ENCODE assay signal across 17 cellular contexts in the genomic region with DNA sequence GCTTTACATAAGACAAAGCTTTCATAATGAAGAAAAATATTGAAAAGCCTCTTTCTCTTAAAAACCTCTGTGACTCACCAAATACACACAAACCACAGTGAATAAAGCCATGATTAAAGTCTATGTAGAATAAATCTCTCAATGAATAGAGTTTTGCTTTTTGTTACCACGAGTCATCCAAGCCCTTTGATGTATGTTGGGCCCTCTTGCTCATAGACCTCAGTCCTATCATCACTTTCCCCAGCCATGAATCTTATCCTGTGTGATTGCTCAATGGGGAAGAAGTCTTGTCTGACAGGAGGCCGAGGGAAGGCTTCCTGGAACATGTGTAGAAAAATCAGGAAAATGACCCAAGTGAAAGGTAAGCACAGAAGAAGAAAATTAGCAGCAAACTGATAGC.
DNase-seq lines count a peak whose midpoint lies in the region; ATAC-seq and TF ChIP-seq lines count a peak whose summit lies in the region.
"Had no signal": no experiment of that assay in that cellular context is flagged by ENCODE, and none has a peak within 500 bp of the region (broad histone marks: within the 10 kb centered on the region; RNA-seq: fewer than 3 reads in every experiment).

No MANE protein-coding gene starts in this region.

- POLR2A ChIA-PET in HEK293 (lab: Yijun Ruan, JAX) = no interaction called here

- peaks cover 32% of the 10 kb centered on the region for H3K4me1 Mint-ChIP-seq in osteocyte (ENCODE audit: unreplicated experiment)
- H3K4me1 Mint-ChIP-seq: naive B cell had no signal

- peaks cover 12% of the 10 kb centered on the region for H3K9me3 Mint-ChIP-seq in osteocyte (ENCODE audit: unreplicated experiment)

- TF ChIP-seq CTCF in HEK293 (tag by site-specific recombination; IDR thresholded peaks at IDR 0.05) = no peak
- no peak for TF ChIP-seq CTCF in left lung (IDR thresholded peaks at IDR 0.05)
- no peak for TF ChIP-seq CTCF in osteocyte (IDR thresholded peaks at IDR 0.05)

- peaks cover 4% of the 10 kb centered on the region for H3K36me3 Mint-ChIP-seq in osteocyte (ENCODE audit: unreplicated experiment)
- H3K36me3 Mint-ChIP-seq: CD8-positive, alpha-beta memory T cell; naive B cell had no signal

- ATAC-seq in left lung (peak; percentile 48), HG02840 (IDR thresholded peaks at IDR 0.05; ENCODE audit: low FRiP score, unreplicated experiment) (no peak)
- ATAC-seq: heart right ventricle, K562, left lobe of liver had no signal

- H3K27me3 ChIP-seq in left lung = peaks cover 0 to 4% of the 10 kb centered on the region in 2 donors
- H3K27me3 ChIP-seq: heart right ventricle had no signal

- no peaks in the 10 kb centered on the region; the same call in 1 of the 2 replicates for H3K9me3 ChIP-seq in HEK293 (ENCODE audit: control insufficient read depth, insufficient read depth, low read depth, low read length)
- peaks cover 0 to 11% of the 10 kb centered on the region in 2 donors for H3K9me3 ChIP-seq in left lung

- peak; percentile 65 for DNase-seq in EH (ENCODE audit: low read depth)
- peak; percentile 78 for DNase-seq in amniotic epithelial cell (ENCODE audit: low read depth)
- no peak for DNase-seq in left lung
- DNase-seq in effector CD4-positive, alpha-beta T cell = no peak
- DNase-seq in osteocyte (ENCODE audit: extremely low spot score, unreplicated experiment) = no peak
- DNase-seq: CD8-positive, alpha-beta memory T cell; heart right ventricle; naive B cell; NCI-H1436; NCI-H446 treated with DMSO at 0.1 percent for 48 hours; retina; stimulated activated CD4-positive, alpha-beta T cell treated with anti-CD3 and anti-CD28 coated beads, Interleukin-2, amount 100 ng/mL, for 24 hours had no signal

- H3K27ac ChIP-seq in HEK293 (ENCODE audit: extremely low read depth, low read depth, low read length) (no peak overlapping the region), left lung (no peak overlapping the region)

- intact Hi-C loops in left lung (cut with DNase I) = loop anchor here in 1 of 2 donors (10.0 kb wide), 1 partner anchor 188 kb away; no protein-coding TSS in a partner anchor

- CTCF ChIA-PET in HEK293 (lab: Yijun Ruan, JAX) = interaction anchor here (0.7 to 1.3 kb wide), 4 partner anchors 61 to 153 kb away, joined by 3 read pairs; no protein-coding TSS in a partner anchor

- H3K27ac Mint-ChIP-seq in osteocyte (ENCODE audit: unreplicated experiment) = no peak overlapping the region
- H3K27ac Mint-ChIP-seq: CD8-positive, alpha-beta memory T cell; naive B cell; T-helper 1 cell treated with Interleukin-12 subunit alpha and Interleukin-12 subunit beta and Interleukin-4 antibody, amounts not matched to agents 30 μg/mL and 1 μg/mL, for 36 hours had no signal

- no peaks in the 10 kb centered on the region for H3K27me3 Mint-ChIP-seq in osteocyte (ENCODE audit: unreplicated experiment)

- H3K4me3 ChIP-seq in HEK293 (ENCODE audit: low read depth, low read length) (no peak overlapping the region), left lung (no peak overlapping the region)
- H3K4me3 ChIP-seq: heart right ventricle, K562 had no signal

- H3K36me3 ChIP-seq in HEK293 (ENCODE audit: control insufficient read depth in 2 of 2, insufficient read depth in 1 of 2, low read length in 2 of 2) (no peaks in the 10 kb centered on the region), left lung (no peaks in the 10 kb centered on the region)
- H3K36me3 ChIP-seq: heart right ventricle had no signal

- H3K4me3 Mint-ChIP-seq in osteocyte (ENCODE audit: unreplicated experiment) = no peak overlapping the region
- H3K4me3 Mint-ChIP-seq: CD8-positive, alpha-beta memory T cell; naive B cell; T-helper 1 cell treated with Interleukin-12 subunit alpha and Interleukin-12 subunit beta and Interleukin-4 antibody, amounts not matched to agents 30 μg/mL and 1 μg/mL, for 36 hours had no signal

- H3K4me1 ChIP-seq in HEK293 (ENCODE audit: control insufficient read depth, insufficient read depth, low read length) (no peaks in the 10 kb centered on the region), left lung (no peaks in the 10 kb centered on the region)

TF ChIP-seq in HEK293, 187 proteins besides CTCF, POLR2A, EP300 and RAD21:
- TF ChIP-seq ZNF10 (tag by site-specific recombination; IDR thresholded peaks at IDR 0.05) (no peak), ZSCAN23 (tag by site-specific recombination; IDR thresholded peaks at IDR 0.05) (no peak), ZNF140 (tag by site-specific recombination; IDR thresholded peaks at IDR 0.05) (no peak), SETDB1 (IDR thresholded peaks at IDR 0.05; ENCODE audit: insufficient read length, low read length) (peak; percentile 89), ZNF658 (tag by site-specific recombination; IDR thresholded peaks at IDR 0.05) (no peak), SP7 (tag by site-specific recombination; IDR thresholded peaks at IDR 0.05) (no peak), ZNF701 (tag by site-specific recombination; IDR thresholded peaks at IDR 0.05) (no peak), ZNF510 (tag by site-specific recombination; IDR thresholded peaks at IDR 0.05; ENCODE audit: insufficient replicate concordance) (no peak), ZNF133 (tag by site-specific recombination; IDR thresholded peaks at IDR 0.05) (peak; percentile 95), ZBTB6 (tag by site-specific recombination; IDR thresholded peaks at IDR 0.05) (no peak), ZNF558 (tag by site-specific recombination; IDR thresholded peaks at IDR 0.05) (no peak), ZNF626 (tag by site-specific recombination; IDR thresholded peaks at IDR 0.05) (peak; percentile 51; the same call in 1 of the 2 replicates), TRIM28 (IDR thresholded peaks at IDR 0.05; ENCODE audit: borderline replicate concordance, low read length) (peak; percentile 94; the same call in 1 of the 2 replicates)

Comparison
In these comparisons a context has a peak if more than half of its experiments do, and no peak if none do; other contexts are left out.
1. DNase-seq: peak in EH (single experiment) and amniotic epithelial cell (single experiment); none in left lung (0 of 2), effector CD4-positive, alpha-beta T cell (single experiment) and osteocyte (single experiment).